ENCODE assay signal across 21 cellular contexts in genomic region chr15:41913251-41913650, GRCh38. TPM values are rescaled to one million over a fixed set of nuclear protein-coding genes. Genes with fewer than 3 reads are reported as not detected.
A peak's percentile ranks its signal among the peaks of the same experiment; 100 is the strongest.
DNase-seq lines count a peak whose midpoint lies in the region; ATAC-seq lines count a peak whose summit lies in the region.
"Had no signal": no experiment of that assay in that cellular context is flagged by ENCODE, and none has a peak within 500 bp of the region (broad histone marks: within the 10 kb centered on the region; RNA-seq: fewer than 3 reads in every experiment).

No MANE protein-coding gene starts in this region.

- peak overlapping the region in 2 of 3 donors; percentile 41 to 51 for H3K27ac Mint-ChIP-seq in CD4-positive, CD25-positive, alpha-beta regulatory T cell
- H3K27ac Mint-ChIP-seq in effector memory CD8-positive, alpha-beta T cell: peak overlapping the region; percentile 15 to 46
- H3K27ac Mint-ChIP-seq: CD8-positive, alpha-beta T cell; IgD-negative memory B cell had no signal

- H3K4me2 ChIP-seq in BLaER1: 0 out of 2 replicates have a peak overlapping the region, but pooled peaks have one; percentile 18

- H3K36me3 ChIP-seq in BLaER1: peaks cover 19% of the 10 kb centered on the region
- peaks cover 41% of the 10 kb centered on the region for H3K36me3 ChIP-seq in CD4-positive, CD25-positive, alpha-beta regulatory T cell (ENCODE audit: control insufficient read depth, insufficient read depth, low read length)
- H3K36me3 ChIP-seq: BE2C had no signal

- ATAC-seq in CD4-positive, CD25-positive, alpha-beta regulatory T cell (ENCODE audit: low read depth in 2 of 2): no peak
- ATAC-seq in effector memory CD8-positive, alpha-beta T cell (replicated peaks): no peak
- ATAC-seq in GM18520 (IDR thresholded peaks at IDR 0.05; ENCODE audit: unreplicated experiment): no peak
- ATAC-seq: CD8-positive, alpha-beta T cell; SK-N-SH treated with all-trans-retinoic acid at 6 μM for 48 hours had no signal

- peaks cover 77% of the 10 kb centered on the region for H3K4me1 ChIP-seq in BLaER1
- no peaks in the 10 kb centered on the region for H3K4me1 ChIP-seq in CD4-positive, CD25-positive, alpha-beta regulatory T cell (ENCODE audit: control insufficient read depth, insufficient read depth, low read length, poor library complexity, severe bottlenecking)

- H3K4me1 Mint-ChIP-seq in CD4-positive, CD25-positive, alpha-beta regulatory T cell: peaks cover 0 to 7% (median 4%) of the 10 kb centered on the region in 4 donors
- peaks cover 0 to 2% of the 10 kb centered on the region in 2 donors for H3K4me1 Mint-ChIP-seq in effector memory CD8-positive, alpha-beta T cell (ENCODE audit: low read depth in 2 of 2)
- H3K4me1 Mint-ChIP-seq: IgD-negative memory B cell had no signal

- H4K20me1 ChIP-seq in BLaER1: no peaks in the 10 kb centered on the region

- H3K27me3 Mint-ChIP-seq in CD4-positive, CD25-positive, alpha-beta regulatory T cell: no peaks in the 10 kb centered on the region
- H3K27me3 Mint-ChIP-seq in effector memory CD8-positive, alpha-beta T cell: no peaks in the 10 kb centered on the region
- H3K27me3 Mint-ChIP-seq: IgD-negative memory B cell had no signal

- no peak overlapping the region for H3K4me3 ChIP-seq in BLaER1
- no peak overlapping the region for H3K4me3 ChIP-seq in CD4-positive, CD25-positive, alpha-beta regulatory T cell (ENCODE audit: low read depth, low read length)

- no peak overlapping the region for H3K9ac ChIP-seq in BLaER1

- no peak for DNase-seq in CD4-positive, CD25-positive, alpha-beta regulatory T cell
- no peak for DNase-seq in effector memory CD8-positive, alpha-beta T cell
- peak; percentile 87 for DNase-seq in retina
- DNase-seq in GOT3 (lab: John Stamatoyannopoulos, UW): no peak
- DNase-seq in cerebellar nuclear complex (lab: John Stamatoyannopoulos, UW): no peak
- DNase-seq: BE2C; CD8-positive, alpha-beta T cell; DMS153; MV-4-11; NCI-H1694; NCI-H2081; NCI-H2171; NCI-H345; NCI-H524; NCI-H774; NK-92 treated with Interleukin-12 subunit alpha and Interleukin-12 subunit beta, amount 100 ng/mL, for 24 hours had no signal

- no peaks in the 10 kb centered on the region for H3K27me3 ChIP-seq in BLaER1
- no peaks in the 10 kb centered on the region for H3K27me3 ChIP-seq in CD4-positive, CD25-positive, alpha-beta regulatory T cell (ENCODE audit: control insufficient read depth, insufficient read depth, low read length)
- H3K27me3 ChIP-seq: BE2C had no signal

- H3K9me3 Mint-ChIP-seq in CD4-positive, CD25-positive, alpha-beta regulatory T cell: no peaks in the 10 kb centered on the region
- H3K9me3 Mint-ChIP-seq in effector memory CD8-positive, alpha-beta T cell: no peaks in the 10 kb centered on the region
- H3K9me3 Mint-ChIP-seq: CD8-positive, alpha-beta T cell; IgD-negative memory B cell had no signal

- peaks cover 17% of the 10 kb centered on the region for H3K36me3 Mint-ChIP-seq in CD4-positive, CD25-positive, alpha-beta regulatory T cell
- H3K36me3 Mint-ChIP-seq in effector memory CD8-positive, alpha-beta T cell (ENCODE audit: insufficient read depth): peaks cover 29% of the 10 kb centered on the region

- no peak overlapping the region for H3K4me3 Mint-ChIP-seq in CD4-positive, CD25-positive, alpha-beta regulatory T cell
- no peak overlapping the region for H3K4me3 Mint-ChIP-seq in effector memory CD8-positive, alpha-beta T cell
- H3K4me3 Mint-ChIP-seq: CD8-positive, alpha-beta T cell; IgD-negative memory B cell had no signal

- H3K27ac ChIP-seq in BLaER1: no peak overlapping the region
- H3K27ac ChIP-seq in CD4-positive, CD25-positive, alpha-beta regulatory T cell (ENCODE audit: insufficient read depth, low read length, poor library complexity, severe bottlenecking): no peak overlapping the region
- H3K27ac ChIP-seq: RWPE1 had no signal

- H3K9me3 ChIP-seq in BLaER1: no peaks in the 10 kb centered on the region
- H3K9me3 ChIP-seq in CD4-positive, CD25-positive, alpha-beta regulatory T cell (ENCODE audit: control insufficient read depth in 2 of 2, low read length in 2 of 2): no peaks in the 10 kb centered on the region
- H3K9me3 ChIP-seq: BE2C had no signal

RNA-seq across cellular contexts. Expression of gene SPTBN5, which starts 19.4 kb away (rescaled TPM):
- 2.7 TPM for total RNA-seq in CD4-positive, CD25-positive, alpha-beta regulatory T cell
- under 1 TPM in 1 of 4 donors, not detected in 3; 0.26 TPM for polyA plus RNA-seq in CD4-positive, CD25-positive, alpha-beta regulatory T cell
- polyA plus RNA-seq: IgD-negative memory B cell had no signal

RNA-seq across cellular contexts. Expression of gene EHD4, which starts 59.1 kb away (rescaled TPM):
- 57.8 TPM for total RNA-seq in CD4-positive, CD25-positive, alpha-beta regulatory T cell
- 10 to 100 TPM in 3 of 4 donors, 1 to 10 TPM in 1; 9.3 to 14.2 (median 13.5) TPM for polyA plus RNA-seq in CD4-positive, CD25-positive, alpha-beta regulatory T cell
